In the genomic region with DNA sequence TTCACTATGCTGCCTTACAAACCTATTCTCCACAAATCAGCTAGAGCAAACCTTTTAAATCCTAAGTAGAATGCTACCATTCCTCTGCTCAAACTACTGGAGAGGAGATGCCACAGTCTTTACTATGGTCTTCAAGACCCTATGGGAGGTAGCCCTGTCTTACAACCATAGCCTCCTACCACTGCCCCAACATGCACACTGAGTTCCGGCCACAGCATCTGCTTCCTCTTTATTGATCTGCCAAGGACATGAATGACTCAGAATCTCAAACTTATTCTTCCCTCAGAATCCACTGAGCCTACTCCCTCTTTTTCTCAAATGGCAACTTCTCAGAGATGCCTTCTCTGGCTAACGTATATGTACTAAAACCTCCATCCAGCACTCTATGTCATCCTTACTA, we compare ENCODE assay signal across 22 cellular contexts. TPM values are rescaled to one million over a fixed set of nuclear protein-coding genes. Genes with fewer than 3 reads are reported as not detected.
A peak's percentile ranks its signal among the peaks of the same experiment; 100 is the strongest.
DNase-seq lines count a peak whose midpoint lies in the region; ATAC-seq and TF ChIP-seq lines count a peak whose summit lies in the region.
"Had no signal": no experiment of that assay in that cellular context is flagged by ENCODE, and none has a peak within 500 bp of the region (broad histone marks: within the 10 kb centered on the region; RNA-seq: fewer than 3 reads in every experiment).

No MANE protein-coding gene starts in this region.

- no peak overlapping the region for H3K14ac ChIP-seq in trophoblast cell (ENCODE audit: low read length)

- no peak for TF ChIP-seq CTCF in fibroblast of mammary gland (conservative IDR thresholded peaks at IDR 0.05; ENCODE audit: control insufficient read depth, insufficient read depth, low read depth, low read length)

- no peak overlapping the region for H2BK120ac ChIP-seq in trophoblast cell (ENCODE audit: insufficient read depth, low read length, poor library complexity)

- H2AK5ac ChIP-seq in trophoblast cell (ENCODE audit: low read length): no peak overlapping the region

- H3K9me3 ChIP-seq in trophoblast cell (ENCODE audit: insufficient read depth, low read depth, low read length): no peaks in the 10 kb centered on the region
- H3K9me3 ChIP-seq: SK-N-SH had no signal

- H3K4me3 ChIP-seq in fibroblast of mammary gland (ENCODE audit: control insufficient read depth, low read depth, low read length) (no peak overlapping the region), trophoblast cell (ENCODE audit: low read depth, low read length) (no peak overlapping the region)

- H3K9ac ChIP-seq in trophoblast cell (ENCODE audit: low read length): no peak overlapping the region
- H3K9ac ChIP-seq: SK-N-SH had no signal

- DNase-seq in MV-4-11 (lab: John Stamatoyannopoulos, UW) (peak; percentile 92), fibroblast of mammary gland (ENCODE audit: low read depth) (peak; percentile 35), trophoblast cell (no peak)
- DNase-seq: ACHN, AML-193, DMS79 treated with DMSO at 0.1 percent for 48 hours, IMR-90, MM.1S, NCI-H1417, NCI-H187, NCI-H2107, NCI-H2227 treated with DMSO at 0.1 percent for 48 hours, NCI-H524, SK-N-SH, T-helper 9 cell had no signal

- no peak overlapping the region for H4K91ac ChIP-seq in trophoblast cell (ENCODE audit: low read depth, low read length)

- no peak overlapping the region for H2BK5ac ChIP-seq in trophoblast cell (ENCODE audit: low read depth, low read length, poor library complexity)

- no peak overlapping the region for H2AFZ ChIP-seq in trophoblast cell (ENCODE audit: insufficient read depth, low read length, poor library complexity)

- no peak overlapping the region for H3K18ac ChIP-seq in trophoblast cell (ENCODE audit: low read length)

- no peaks in the 10 kb centered on the region for H3K79me2 ChIP-seq in trophoblast cell (ENCODE audit: control insufficient read depth, insufficient read depth, low read length, poor library complexity)

- H3K27me3 ChIP-seq in trophoblast cell (ENCODE audit: insufficient read depth, low read length): no peaks in the 10 kb centered on the region

- no peak overlapping the region for H3K27ac ChIP-seq in trophoblast cell (ENCODE audit: low read depth, low read length)
- H3K27ac ChIP-seq: C4-2B, HL-60 had no signal

- H3K79me1 ChIP-seq in trophoblast cell (ENCODE audit: low read length): no peaks in the 10 kb centered on the region

- no peaks in the 10 kb centered on the region for H3K4me1 ChIP-seq in trophoblast cell (ENCODE audit: control insufficient read depth in 1 of 2, insufficient read depth in 2 of 2, low read length in 2 of 2)

- H2BK12ac ChIP-seq in trophoblast cell (ENCODE audit: low read length): no peak overlapping the region

- WGBS in trophoblast cell (ENCODE audit: extremely low coverage, insufficient coverage, insufficient read length): no CpG with 5 or more reads among the region's 2 CpGs

- no peak overlapping the region for H4K12ac ChIP-seq in trophoblast cell (ENCODE audit: low read depth, low read length)

- ATAC-seq in GM19351 (IDR thresholded peaks at IDR 0.05; ENCODE audit: unreplicated experiment) (peak; percentile 76), HG03103 (IDR thresholded peaks at IDR 0.05; ENCODE audit: low read depth, unreplicated experiment) (peak; percentile 68), HG02870 (IDR thresholded peaks at IDR 0.05; ENCODE audit: unreplicated experiment) (no peak), HG02763 (IDR thresholded peaks at IDR 0.05; ENCODE audit: unreplicated experiment) (no peak)
- ATAC-seq: Right ventricle myocardium inferior had no signal

- no peak overlapping the region for H4K8ac ChIP-seq in trophoblast cell (ENCODE audit: low read depth, low read length)

- H3K4ac ChIP-seq in trophoblast cell (ENCODE audit: low read depth, low read length): no peak overlapping the region

- H3K36me3 ChIP-seq in trophoblast cell (ENCODE audit: control insufficient read depth in 1 of 2, insufficient read depth in 2 of 2, low read length in 2 of 2): no peaks in the 10 kb centered on the region

- no peak overlapping the region for H3K4me2 ChIP-seq in trophoblast cell (ENCODE audit: low read length)
- H3K4me2 ChIP-seq: SK-N-SH had no signal

- no peak overlapping the region for H3K23ac ChIP-seq in trophoblast cell (ENCODE audit: low read length)

RNA-seq across cellular contexts. Expression of a gene that starts 12.2 kb away (rescaled TPM):
- polyA plus RNA-seq in trophoblast cell (2013): 2.6 and 2.7 TPM in 2 replicates

Comparison
In these comparisons a context has a peak if more than half of its experiments do, and no peak if none do; other contexts are left out.
1. ATAC-seq: peak in GM19351 (single experiment) and HG03103 (single experiment); none in HG02870 (single experiment) and HG02763 (single experiment).
2. DNase-seq: peak in MV-4-11 (single experiment) and fibroblast of mammary gland (single experiment); none in trophoblast cell (0 of 2).